Comparison of ENCODE assay signal across 19 cellular contexts in genomic region chr11:8315463-8315862, GRCh38. TPM values are rescaled to one million over a fixed set of nuclear protein-coding genes. Genes with fewer than 3 reads are reported as not detected.
"Had no signal": no experiment of that assay in that cellular context is flagged by ENCODE, and none has a peak within 500 bp of the region (broad histone marks: within the 10 kb centered on the region; RNA-seq: fewer than 3 reads in every experiment).

No MANE protein-coding gene starts in this region.

- DNase-seq: activated CD4-positive, alpha-beta T cell treated with anti-CD3 and anti-CD28 coated beads for 4 hours; activated naive CD4-positive, alpha-beta T cell treated with anti-CD3 and anti-CD28 coated beads, Interleukin-2, amount 10 ng/mL, durations not matched to agents 7 days and 5 days; caudate nucleus; colonic mucosa; esophagus squamous epithelium; foreskin fibroblast; head of caudate nucleus; mammary epithelial cell; natural killer cell; nucleus accumbens; psoas muscle; right lobe of liver; stimulated activated CD4-positive, alpha-beta T cell treated with anti-CD3 and anti-CD28 coated beads, Interleukin-12 subunit alpha, Interleukin-12 subunit beta, amount 100 ng/mL, for 4 hours; stimulated activated naive CD4-positive, alpha-beta T cell; WERI-Rb-1 had no signal

- H3K4me1 Mint-ChIP-seq: activated naive CD4-positive, alpha-beta T cell treated with anti-CD3 and anti-CD28 coated beads, Interleukin-2, amount 10 ng/mL, durations not matched to agents 7 days and 5 days; natural killer cell had no signal

- H3K9me3 Mint-ChIP-seq: activated naive CD4-positive, alpha-beta T cell treated with anti-CD3 and anti-CD28 coated beads, Interleukin-2, amount 10 ng/mL, durations not matched to agents 7 days and 5 days; activated T-helper 2 cell treated with anti-CD3 and anti-CD28 coated beads, Interferon-gamma antibody, Interleukin-2, Interleukin-4, amounts not matched to agents 10 μg/mL and 5 μg/mL and 100 μg/mL, durations not matched to agents 14 hours and 24 hours and 36 hours; natural killer cell had no signal

- H3K27ac Mint-ChIP-seq: activated naive CD4-positive, alpha-beta T cell treated with anti-CD3 and anti-CD28 coated beads, Interleukin-2, amount 10 ng/mL, durations not matched to agents 7 days and 5 days; activated T-helper 2 cell treated with anti-CD3 and anti-CD28 coated beads, Interferon-gamma antibody, Interleukin-2, Interleukin-4, amounts not matched to agents 10 μg/mL and 5 μg/mL and 100 μg/mL, durations not matched to agents 14 hours and 24 hours and 36 hours; natural killer cell; type B pancreatic cell had no signal

- ATAC-seq: left lobe of liver, natural killer cell, psoas muscle, right lobe of liver had no signal

- H3K4me3 Mint-ChIP-seq: activated naive CD4-positive, alpha-beta T cell treated with anti-CD3 and anti-CD28 coated beads, Interleukin-2, amount 10 ng/mL, durations not matched to agents 7 days and 5 days; natural killer cell; type B pancreatic cell had no signal

- H3K36me3 Mint-ChIP-seq: activated naive CD4-positive, alpha-beta T cell treated with anti-CD3 and anti-CD28 coated beads, Interleukin-2, amount 10 ng/mL, durations not matched to agents 7 days and 5 days; natural killer cell; type B pancreatic cell had no signal

RNA-seq across cellular contexts. Expression of gene LMO1, which starts 51.8 kb away (rescaled TPM):
- total RNA-seq: activated T-helper 2 cell treated with anti-CD3 and anti-CD28 coated beads, Interferon-gamma antibody, Interleukin-2, Interleukin-4, amounts not matched to agents 10 μg/mL and 5 μg/mL and 100 μg/mL, durations not matched to agents 14 hours and 24 hours and 36 hours; colonic mucosa; esophagus squamous epithelium; left lobe of liver; mucosa of gallbladder; natural killer cell; right lobe of liver had no signal
